In genomic region chr5:128271859-128272446, GRCh38 we compare ENCODE assay signal across 13 cellular contexts.
A peak's percentile ranks its signal among the peaks of the same experiment; 100 is the strongest.
DNase-seq lines count a peak whose midpoint lies in the region; ATAC-seq and TF ChIP-seq lines count a peak whose summit lies in the region.
"Had no signal": no experiment of that assay in that cellular context is flagged by ENCODE, and none has a peak within 500 bp of the region (broad histone marks: within the 10 kb centered on the region; RNA-seq: fewer than 3 reads in every experiment).

No MANE protein-coding gene starts in this region.

- CTCF ChIA-PET in MCF 10A (lab: Yijun Ruan, JAX) (no interaction called here), WTC11 (lab: Charles Lee) (no interaction called here)

- H3K27ac Mint-ChIP-seq in MCF 10A (ENCODE audit: low read depth, unreplicated experiment), result no peak overlapping the region
- peak overlapping the region; percentile 83; the same call in 1 of the 2 replicates for H3K27ac Mint-ChIP-seq in WTC11
- H3K27ac Mint-ChIP-seq in stimulated activated effector memory CD8-positive, alpha-beta T cell treated with anti-CD3 and anti-CD28 coated beads, Interleukin-12 subunit alpha, Interleukin-12 subunit beta, amount 100 ng/mL, for 72 hours, result no peak overlapping the region
- H3K27ac Mint-ChIP-seq in activated T-helper 17 cell treated with anti-CD3 and anti-CD28 coated beads, Interleukin-2, amount 50 U/mL, for 72 hours, result no peak overlapping the region

- H3K36me3 ChIP-seq in breast epithelium, result no peaks in the 10 kb centered on the region
- H3K36me3 ChIP-seq: lower lobe of right lung had no signal

- DNase-seq in MCF 10A (ENCODE audit: unreplicated experiment) (peak; percentile 58), breast epithelium (ENCODE audit: low spot score in 2 of 2) (no peak), WTC11 (ENCODE audit: low spot score) (no peak), foreskin melanocyte (peak; percentile 75), GDM1 (lab: John Stamatoyannopoulos, UW) (no peak)
- no peak for DNase-seq in stimulated activated effector memory CD8-positive, alpha-beta T cell treated with anti-CD3 and anti-CD28 coated beads, Interleukin-12 subunit alpha, Interleukin-12 subunit beta, amount 100 ng/mL, for 72 hours (ENCODE audit: low spot score in 2 of 2)
- DNase-seq: activated CD4-positive, CD25-positive, alpha-beta regulatory T cell; activated effector memory CD4-positive, alpha-beta T cell treated with anti-CD3 and anti-CD28 coated beads, Interleukin-2, amount 50 U/mL, for 16 hours; lower lobe of right lung; stimulated activated naive CD4-positive, alpha-beta T cell treated with Interleukin-2 at 50 U/mL for 16 hours had no signal

- H3K27me3 Mint-ChIP-seq in MCF 10A (ENCODE audit: insufficient read depth, unreplicated experiment), result no peaks in the 10 kb centered on the region
- no peaks in the 10 kb centered on the region for H3K27me3 Mint-ChIP-seq in WTC11 (ENCODE audit: low read depth)
- peaks cover 17% of the 10 kb centered on the region for H3K27me3 Mint-ChIP-seq in activated T-helper 17 cell treated with anti-CD3 and anti-CD28 coated beads, Interleukin-2, amount 50 U/mL, for 72 hours

- no TSS peak for BruUV-seq in MCF 10A (replicated peaks; lab: Mats Ljungman, UMichigan)

- H3K27ac ChIP-seq in breast epithelium, result no peak overlapping the region
- H3K27ac ChIP-seq: lower lobe of right lung, skin epidermis had no signal

- H3K36me3 Mint-ChIP-seq in MCF 10A (ENCODE audit: insufficient read depth, unreplicated experiment), result peaks cover 49% of the 10 kb centered on the region
- H3K36me3 Mint-ChIP-seq in WTC11, result peaks cover 4% of the 10 kb centered on the region
- H3K36me3 Mint-ChIP-seq in stimulated activated effector memory CD8-positive, alpha-beta T cell treated with anti-CD3 and anti-CD28 coated beads, Interleukin-12 subunit alpha, Interleukin-12 subunit beta, amount 100 ng/mL, for 72 hours, result no peaks in the 10 kb centered on the region
- H3K36me3 Mint-ChIP-seq in activated T-helper 17 cell treated with anti-CD3 and anti-CD28 coated beads, Interleukin-2, amount 50 U/mL, for 72 hours (ENCODE audit: low read depth), result no peaks in the 10 kb centered on the region

- TF ChIP-seq CTCF in MCF 10A (IDR thresholded peaks at IDR 0.05; ENCODE audit: unreplicated experiment) (no peak), breast epithelium (IDR thresholded peaks at IDR 0.05) (no peak), WTC11 (IDR thresholded peaks at IDR 0.05) (no peak)

- H3K27me3 ChIP-seq in breast epithelium, result no peaks in the 10 kb centered on the region

- H3K4me1 Mint-ChIP-seq in MCF 10A (ENCODE audit: insufficient read depth, unreplicated experiment) (peaks cover 13% of the 10 kb centered on the region), WTC11 (peaks cover 6% of the 10 kb centered on the region; the same call in 1 of the 2 replicates)
- no peaks in the 10 kb centered on the region for H3K4me1 Mint-ChIP-seq in stimulated activated effector memory CD8-positive, alpha-beta T cell treated with anti-CD3 and anti-CD28 coated beads, Interleukin-12 subunit alpha, Interleukin-12 subunit beta, amount 100 ng/mL, for 72 hours
- no peaks in the 10 kb centered on the region for H3K4me1 Mint-ChIP-seq in activated T-helper 17 cell treated with anti-CD3 and anti-CD28 coated beads, Interleukin-2, amount 50 U/mL, for 72 hours

- no peak for TF ChIP-seq POLR2A in breast epithelium (IDR thresholded peaks at IDR 0.05)
- TF ChIP-seq POLR2A in GM18505 (IDR thresholded peaks at IDR 0.05; ENCODE audit: borderline replicate concordance, extremely low read depth, insufficient read depth, insufficient read length), result no peak

- H3K9me3 Mint-ChIP-seq in MCF 10A (ENCODE audit: unreplicated experiment), result peaks cover 3% of the 10 kb centered on the region
- peaks cover 2% of the 10 kb centered on the region for H3K9me3 Mint-ChIP-seq in WTC11
- no peaks in the 10 kb centered on the region for H3K9me3 Mint-ChIP-seq in stimulated activated effector memory CD8-positive, alpha-beta T cell treated with anti-CD3 and anti-CD28 coated beads, Interleukin-12 subunit alpha, Interleukin-12 subunit beta, amount 100 ng/mL, for 72 hours
- peaks cover 5% of the 10 kb centered on the region for H3K9me3 Mint-ChIP-seq in activated T-helper 17 cell treated with anti-CD3 and anti-CD28 coated beads, Interleukin-2, amount 50 U/mL, for 72 hours

- intact Hi-C loops in MCF 10A (cut with micrococcal nuclease) (no loop called here), breast epithelium (cut with DNase I; ENCODE audit: low total_unique reads) (no loop called here)

- POLR2A ChIA-PET in MCF 10A (lab: Yijun Ruan, JAX) (no interaction called here), WTC11 (lab: Charles Lee) (no interaction called here)

- no peaks in the 10 kb centered on the region for H3K4me1 ChIP-seq in breast epithelium
- H3K4me1 ChIP-seq: lower lobe of right lung had no signal

- H3K4me3 Mint-ChIP-seq in MCF 10A (ENCODE audit: unreplicated experiment), result no peak overlapping the region
- H3K4me3 Mint-ChIP-seq in WTC11, result no peak overlapping the region
- no peak overlapping the region for H3K4me3 Mint-ChIP-seq in stimulated activated effector memory CD8-positive, alpha-beta T cell treated with anti-CD3 and anti-CD28 coated beads, Interleukin-12 subunit alpha, Interleukin-12 subunit beta, amount 100 ng/mL, for 72 hours
- H3K4me3 Mint-ChIP-seq in activated T-helper 17 cell treated with anti-CD3 and anti-CD28 coated beads, Interleukin-2, amount 50 U/mL, for 72 hours, result no peak overlapping the region

- ATAC-seq in WTC11 (no peak), GM18505 (IDR thresholded peaks at IDR 0.05; ENCODE audit: unreplicated experiment) (no peak)
- ATAC-seq in stimulated activated effector memory CD8-positive, alpha-beta T cell treated with anti-CD3 and anti-CD28 coated beads, Interleukin-12 subunit alpha, Interleukin-12 subunit beta, amount 100 ng/mL, for 72 hours, result peak; percentile 55
- no peak for ATAC-seq in activated T-helper 17 cell treated with anti-CD3 and anti-CD28 coated beads, Interleukin-2, amount 50 U/mL, for 72 hours (replicated peaks)
- ATAC-seq: lower lobe of right lung had no signal

- no peaks in the 10 kb centered on the region for H3K9me3 ChIP-seq in breast epithelium
- H3K9me3 ChIP-seq: lower lobe of right lung had no signal

- no peak overlapping the region for H3K4me3 ChIP-seq in breast epithelium
- H3K4me3 ChIP-seq: lower lobe of right lung, skin epidermis had no signal

TF ChIP-seq in WTC11, 78 proteins besides CTCF, POLR2A, EP300 and RAD21 (continues in another document):
- TF ChIP-seq, protein P1, sequence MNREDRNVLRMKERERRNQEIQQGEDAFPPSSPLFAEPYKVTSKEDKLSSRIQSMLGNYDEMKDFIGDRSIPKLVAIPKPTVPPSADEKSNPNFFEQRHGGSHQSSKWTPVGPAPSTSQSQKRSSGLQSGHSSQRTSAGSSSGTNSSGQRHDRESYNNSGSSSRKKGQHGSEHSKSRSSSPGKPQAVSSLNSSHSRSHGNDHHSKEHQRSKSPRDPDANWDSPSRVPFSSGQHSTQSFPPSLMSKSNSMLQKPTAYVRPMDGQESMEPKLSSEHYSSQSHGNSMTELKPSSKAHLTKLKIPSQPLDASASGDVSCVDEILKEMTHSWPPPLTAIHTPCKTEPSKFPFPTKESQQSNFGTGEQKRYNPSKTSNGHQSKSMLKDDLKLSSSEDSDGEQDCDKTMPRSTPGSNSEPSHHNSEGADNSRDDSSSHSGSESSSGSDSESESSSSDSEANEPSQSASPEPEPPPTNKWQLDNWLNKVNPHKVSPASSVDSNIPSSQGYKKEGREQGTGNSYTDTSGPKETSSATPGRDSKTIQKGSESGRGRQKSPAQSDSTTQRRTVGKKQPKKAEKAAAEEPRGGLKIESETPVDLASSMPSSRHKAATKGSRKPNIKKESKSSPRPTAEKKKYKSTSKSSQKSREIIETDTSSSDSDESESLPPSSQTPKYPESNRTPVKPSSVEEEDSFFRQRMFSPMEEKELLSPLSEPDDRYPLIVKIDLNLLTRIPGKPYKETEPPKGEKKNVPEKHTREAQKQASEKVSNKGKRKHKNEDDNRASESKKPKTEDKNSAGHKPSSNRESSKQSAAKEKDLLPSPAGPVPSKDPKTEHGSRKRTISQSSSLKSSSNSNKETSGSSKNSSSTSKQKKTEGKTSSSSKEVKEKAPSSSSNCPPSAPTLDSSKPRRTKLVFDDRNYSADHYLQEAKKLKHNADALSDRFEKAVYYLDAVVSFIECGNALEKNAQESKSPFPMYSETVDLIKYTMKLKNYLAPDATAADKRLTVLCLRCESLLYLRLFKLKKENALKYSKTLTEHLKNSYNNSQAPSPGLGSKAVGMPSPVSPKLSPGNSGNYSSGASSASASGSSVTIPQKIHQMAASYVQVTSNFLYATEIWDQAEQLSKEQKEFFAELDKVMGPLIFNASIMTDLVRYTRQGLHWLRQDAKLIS (CRISPR knock-in tag; IDR thresholded peaks at IDR 0.05; ENCODE audit: borderline replicate concordance), result no peak
- no peak for TF ChIP-seq JAZF1 (CRISPR knock-in tag; IDR thresholded peaks at IDR 0.05)
- no peak for TF ChIP-seq ZNF396 (CRISPR knock-in tag; IDR thresholded peaks at IDR 0.05; ENCODE audit: borderline replicate concordance)
- TF ChIP-seq CREM (CRISPR knock-in tag; IDR thresholded peaks at IDR 0.05), result no peak
- no peak for TF ChIP-seq FOXK1 (CRISPR knock-in tag; IDR thresholded peaks at IDR 0.05)
- TF ChIP-seq PREB (CRISPR knock-in tag; IDR thresholded peaks at IDR 0.05; ENCODE audit: borderline replicate concordance), result no peak
- TF ChIP-seq RELA (CRISPR knock-in tag; IDR thresholded peaks at IDR 0.05; ENCODE audit: borderline replicate concordance), result no peak
- TF ChIP-seq SP1 (CRISPR knock-in tag; conservative IDR thresholded peaks at IDR 0.05), result no peak
- no peak for TF ChIP-seq SMAD4 (CRISPR knock-in tag; IDR thresholded peaks at IDR 0.05)

Comparison
In these comparisons a context has a peak if more than half of its experiments do, and no peak if none do; other contexts are left out.
1. DNase-seq: peak in MCF 10A (single experiment) and foreskin melanocyte (single experiment); none in breast epithelium (0 of 2), WTC11 (single experiment), stimulated activated effector memory CD8-positive, alpha-beta T cell treated with anti-CD3 and anti-CD28 coated beads, Interleukin-12 subunit alpha, Interleukin-12 subunit beta, amount 100 ng/mL, for 72 hours (0 of 2) and GDM1 (single experiment).